ENCODE assay signal across 8 cellular contexts in genomic region chr9:132669329-132669635, GRCh38. TPM values are rescaled to one million over a fixed set of nuclear protein-coding genes. Genes with fewer than 3 reads are reported as not detected.
DNase-seq lines count a peak whose midpoint lies in the region; ATAC-seq and TF ChIP-seq lines count a peak whose summit lies in the region.

No MANE protein-coding gene starts in this region.

- TF ChIP-seq CTCF in HL-60 (IDR thresholded peaks at IDR 0.05; ENCODE audit: insufficient read depth, low read length) = no peak

- H3K4me3 Mint-ChIP-seq in activated T-helper 1 cell treated with anti-CD3 and anti-CD28 coated beads, Interleukin-12 subunit alpha, Interleukin-12 subunit beta, Interleukin-2, Interleukin-4 antibody, amounts not matched to agents 30 ng/mL and 10 ng/mL and 1 ng/mL, durations not matched to agents 14 hours and 24 hours and 36 hours = peak overlapping the region; percentile 96
- peak overlapping the region; percentile 89 for H3K4me3 Mint-ChIP-seq in stimulated activated effector memory CD8-positive, alpha-beta T cell treated with anti-CD3 and anti-CD28 coated beads, Interleukin-12 subunit alpha, Interleukin-12 subunit beta, amount 100 ng/mL, for 72 hours

- H3K36me3 Mint-ChIP-seq in activated T-helper 1 cell treated with anti-CD3 and anti-CD28 coated beads, Interleukin-12 subunit alpha, Interleukin-12 subunit beta, Interleukin-2, Interleukin-4 antibody, amounts not matched to agents 30 ng/mL and 10 ng/mL and 1 ng/mL, durations not matched to agents 14 hours and 24 hours and 36 hours (ENCODE audit: low read depth) = peaks cover 19% of the 10 kb centered on the region
- H3K36me3 Mint-ChIP-seq in stimulated activated effector memory CD8-positive, alpha-beta T cell treated with anti-CD3 and anti-CD28 coated beads, Interleukin-12 subunit alpha, Interleukin-12 subunit beta, amount 100 ng/mL, for 72 hours = peaks cover 32% of the 10 kb centered on the region

- H3K27me3 Mint-ChIP-seq in activated T-helper 1 cell treated with anti-CD3 and anti-CD28 coated beads, Interleukin-12 subunit alpha, Interleukin-12 subunit beta, Interleukin-2, Interleukin-4 antibody, amounts not matched to agents 30 ng/mL and 10 ng/mL and 1 ng/mL, durations not matched to agents 14 hours and 24 hours and 36 hours (ENCODE audit: insufficient read depth) = no peaks in the 10 kb centered on the region

- H3K4me3 ChIP-seq in HL-60 (replicated peaks; ENCODE audit: insufficient read depth, low read length) = peak overlapping the region; percentile 97
- peak overlapping the region; percentile 100 for H3K4me3 ChIP-seq in iPS-11a (ENCODE audit: low read depth, low read length)

- peaks cover 38% of the 10 kb centered on the region for H3K4me1 Mint-ChIP-seq in activated T-helper 1 cell treated with anti-CD3 and anti-CD28 coated beads, Interleukin-12 subunit alpha, Interleukin-12 subunit beta, Interleukin-2, Interleukin-4 antibody, amounts not matched to agents 30 ng/mL and 10 ng/mL and 1 ng/mL, durations not matched to agents 14 hours and 24 hours and 36 hours (ENCODE audit: low read depth)
- H3K4me1 Mint-ChIP-seq in stimulated activated effector memory CD8-positive, alpha-beta T cell treated with anti-CD3 and anti-CD28 coated beads, Interleukin-12 subunit alpha, Interleukin-12 subunit beta, amount 100 ng/mL, for 72 hours = peaks cover 30% of the 10 kb centered on the region

- H3K9me3 Mint-ChIP-seq in activated T-helper 1 cell treated with anti-CD3 and anti-CD28 coated beads, Interleukin-12 subunit alpha, Interleukin-12 subunit beta, Interleukin-2, Interleukin-4 antibody, amounts not matched to agents 30 ng/mL and 10 ng/mL and 1 ng/mL, durations not matched to agents 14 hours and 24 hours and 36 hours = no peaks in the 10 kb centered on the region
- H3K9me3 Mint-ChIP-seq in stimulated activated effector memory CD8-positive, alpha-beta T cell treated with anti-CD3 and anti-CD28 coated beads, Interleukin-12 subunit alpha, Interleukin-12 subunit beta, amount 100 ng/mL, for 72 hours = no peaks in the 10 kb centered on the region

- no peak for DNase-seq in HL-60 (ENCODE audit: low read depth in 1 of 2, low spot score in 1 of 2)
- no peak for DNase-seq in activated T-helper 1 cell treated with anti-CD3 and anti-CD28 coated beads, Interleukin-12 subunit alpha, Interleukin-12 subunit beta, Interleukin-2, Interleukin-4 antibody, amounts not matched to agents 30 ng/mL and 10 ng/mL and 1 ng/mL, durations not matched to agents 14 hours and 24 hours and 36 hours (ENCODE audit: low spot score)
- no peak for DNase-seq in stimulated activated effector memory CD8-positive, alpha-beta T cell treated with anti-CD3 and anti-CD28 coated beads, Interleukin-12 subunit alpha, Interleukin-12 subunit beta, amount 100 ng/mL, for 72 hours (ENCODE audit: low spot score in 2 of 2)
- no peak for DNase-seq in NCI-H748 treated with DMSO at 0.1 percent for 48 hours (lab: John Stamatoyannopoulos, UW)
- DNase-seq in NCI-H1048 (lab: John Stamatoyannopoulos, UW) = no peak
- no peak for DNase-seq in kidney glomerular epithelial cell (lab: John Stamatoyannopoulos, UW)
- DNase-seq in SW 1271 (lab: John Stamatoyannopoulos, UW) = no peak

- peak overlapping the region; percentile 97 for H3K27ac ChIP-seq in HL-60 (replicated peaks)

- no peak for ATAC-seq in stimulated activated effector memory CD8-positive, alpha-beta T cell treated with anti-CD3 and anti-CD28 coated beads, Interleukin-12 subunit alpha, Interleukin-12 subunit beta, amount 100 ng/mL, for 72 hours

- no peaks in the 10 kb centered on the region for H3K27me3 ChIP-seq in HL-60 (ENCODE audit: insufficient read depth, poor library complexity, severe bottlenecking)

- intact Hi-C loops in activated T-helper 1 cell treated with anti-CD3 and anti-CD28 coated beads, Interleukin-12 subunit alpha, Interleukin-12 subunit beta, Interleukin-2, Interleukin-4 antibody, amounts not matched to agents 30 ng/mL and 10 ng/mL and 1 ng/mL, durations not matched to agents 14 hours and 24 hours and 36 hours (cut with micrococcal nuclease) = no loop called here

- H3K27ac Mint-ChIP-seq in activated T-helper 1 cell treated with anti-CD3 and anti-CD28 coated beads, Interleukin-12 subunit alpha, Interleukin-12 subunit beta, Interleukin-2, Interleukin-4 antibody, amounts not matched to agents 30 ng/mL and 10 ng/mL and 1 ng/mL, durations not matched to agents 14 hours and 24 hours and 36 hours = peak overlapping the region; percentile 79
- H3K27ac Mint-ChIP-seq in stimulated activated effector memory CD8-positive, alpha-beta T cell treated with anti-CD3 and anti-CD28 coated beads, Interleukin-12 subunit alpha, Interleukin-12 subunit beta, amount 100 ng/mL, for 72 hours = peak overlapping the region; percentile 94

RNA-seq across cellular contexts. Expression of gene DDX31, which starts 0.5 kb away (rescaled TPM):
- 32.1 and 34.1 TPM in 2 replicates for total RNA-seq in activated T-helper 1 cell treated with anti-CD3 and anti-CD28 coated beads, Interleukin-12 subunit alpha, Interleukin-12 subunit beta, Interleukin-2, Interleukin-4 antibody, amounts not matched to agents 30 ng/mL and 10 ng/mL and 1 ng/mL, durations not matched to agents 14 hours and 24 hours and 36 hours

RNA-seq across cellular contexts. Expression of gene GTF3C4, which starts 1.0 kb away (rescaled TPM):
- total RNA-seq in activated T-helper 1 cell treated with anti-CD3 and anti-CD28 coated beads, Interleukin-12 subunit alpha, Interleukin-12 subunit beta, Interleukin-2, Interleukin-4 antibody, amounts not matched to agents 30 ng/mL and 10 ng/mL and 1 ng/mL, durations not matched to agents 14 hours and 24 hours and 36 hours = 19.3 and 20.1 TPM in 2 replicates
